12 cellular contexts compared by ENCODE assay signal in genomic region chr1:199081739-199082138, GRCh38.
DNase-seq lines count a peak whose midpoint lies in the region; ATAC-seq, FAIRE-seq and TF ChIP-seq lines count a peak whose summit lies in the region.
"Had no signal": no experiment of that assay in that cellular context is flagged by ENCODE, and none has a peak within 500 bp of the region (broad histone marks: within the 10 kb centered on the region; RNA-seq: fewer than 3 reads in every experiment).

No MANE protein-coding gene starts in this region.

- TF ChIP-seq EP300 in GM12878 (IDR thresholded peaks at IDR 0.05; ENCODE audit: borderline replicate concordance in 1 of 2, control insufficient read depth in 1 of 2, low read depth in 2 of 2, low read length in 2 of 2), result peak; percentile 80 to 95; a peak in 3 of 4 replicates

- POLR2A ChIA-PET in GM12878 (lab: Charles Lee) (interaction anchor here (1.4 to 1.5 kb wide), 2 partner anchors 13 to 146 kb away, joined by 4 read pairs; no protein-coding TSS in a partner anchor), PC-9 (lab: Charles Lee; ENCODE audit: unreplicated experiment) (no interaction called here)

- peak; percentile 19; the same call in 1 of the 2 replicates for TF ChIP-seq RAD21 in GM12878 (IDR thresholded peaks at IDR 0.05; ENCODE audit: insufficient read depth, low read depth, low read length)

- intact Hi-C loops in GM12878 (cut with micrococcal nuclease; ENCODE audit: unreplicated experiment) (loop anchor here (2.0 to 5.0 kb wide), 3 partner anchors 71 to 145 kb away; no protein-coding TSS in a partner anchor), PC-9 (cut with micrococcal nuclease; ENCODE audit: unreplicated experiment) (no loop called here)

- SMC1A ChIA-PET in GM12878 (lab: Charles Lee; ENCODE audit: uncharacterized antibody, unreplicated experiment), result interaction anchor here (0.9 to 8.6 kb wide), 18 partner anchors 8 to 161 kb away, joined by 3 to 120 read pairs (median 6); no protein-coding TSS in a partner anchor

- H3K4me2 ChIP-seq in GM12878 (ENCODE audit: control insufficient read depth, insufficient read depth), result peak overlapping the region; percentile 46; the same call in 1 of the 2 replicates
- H3K4me2 ChIP-seq in PC-9, result no peak overlapping the region

- no peak for TF ChIP-seq POLR2A in GM12878 (IDR thresholded peaks at IDR 0.05; ENCODE audit: low read depth, low read length)

- TF ChIP-seq CTCF in GM12878 (IDR thresholded peaks at IDR 0.05 in 2 of 3, conservative IDR thresholded peaks at IDR 0.05 in 1 of 3; ENCODE audit: control insufficient read depth in 2 of 3, extremely low read depth in 1 of 3, insufficient read depth in 1 of 3, low read depth in 3 of 3, low read length in 3 of 3) (no peak), PC-9 (conservative IDR thresholded peaks at IDR 0.05) (no peak), WERI-Rb-1 (IDR thresholded peaks at IDR 0.05; ENCODE audit: low read depth, low read length) (no peak)

- peak; percentile 71 for ATAC-seq in GM21381 (IDR thresholded peaks at IDR 0.05; ENCODE audit: unreplicated experiment)
- ATAC-seq in HG03039 (IDR thresholded peaks at IDR 0.05; ENCODE audit: unreplicated experiment), result peak; percentile 89
- peak; percentile 93 for ATAC-seq in GM12878

- no peaks in the 10 kb centered on the region for H3K9me2 ChIP-seq in PC-9 (ENCODE audit: insufficient read depth)

- CTCF ChIA-PET in GM12878 (lab: Yijun Ruan, JAX), result interaction anchor here (0.5 to 2.5 kb wide), 8 partner anchors 11 to 163 kb away, joined by 3 to 13 read pairs (median 4); no protein-coding TSS in a partner anchor
- CTCF ChIA-PET in PC-9 (lab: Charles Lee), result no interaction called here

- no peak overlapping the region for H3K9ac ChIP-seq in GM12878 (ENCODE audit: control insufficient read depth, insufficient read depth, low read length)

- H3K4me1 ChIP-seq in GM12878 (ENCODE audit: control insufficient read depth, insufficient read depth, low read length), result peaks cover 12% of the 10 kb centered on the region; the same call in 1 of the 2 replicates
- no peaks in the 10 kb centered on the region for H3K4me1 ChIP-seq in PC-9 (replicated peaks; ENCODE audit: insufficient read depth)

- in situ Hi-C loops in GM12878 (cut with MboI), result no loop called here

- no peak overlapping the region for H3K4me3 ChIP-seq in GM12878
- H3K4me3 ChIP-seq in PC-9, result no peak overlapping the region
- H3K4me3 ChIP-seq in WERI-Rb-1 (ENCODE audit: low read depth, low read length), result no peak overlapping the region

- DNase-seq in GM18507 (ENCODE audit: extremely low spot score, insufficient read length, low read depth) (no peak), GM12878 (ENCODE audit: low read depth, low spot score) (peak; percentile 78), SIG-M5 treated with dmso at 0.1 percent for 504 hours (lab: John Stamatoyannopoulos, UW; ENCODE audit: unreplicated experiment) (no peak), PC-9 (no peak), WERI-Rb-1 (no peak), NCI-H69 (lab: John Stamatoyannopoulos, UW) (no peak)
- DNase-seq: central memory CD4-positive, alpha-beta T cell; NCI-H2029 had no signal

- H3K9me3 ChIP-seq in GM12878 (replicated peaks; ENCODE audit: control insufficient read depth, insufficient read depth, low read length) (no peaks in the 10 kb centered on the region; the same call in 2 of the 3 replicates), PC-9 (ENCODE audit: insufficient read depth, low read depth) (no peaks in the 10 kb centered on the region), WERI-Rb-1 (ENCODE audit: severe bottlenecking) (no peaks in the 10 kb centered on the region)
- H3K9me3 ChIP-seq: neutrophil had no signal

- RAD21 ChIA-PET in GM12878 (lab: Charles Lee; ENCODE audit: unreplicated experiment), result interaction anchor here (1.0 to 5.4 kb wide), 20 partner anchors 13 to 282 kb away, joined by 3 to 48 read pairs (median 5); no protein-coding TSS in a partner anchor

- H3K27me3 ChIP-seq in GM12878 (replicated peaks in 1 of 2; ENCODE audit: control insufficient read depth in 2 of 2, insufficient read depth in 2 of 2, low read length in 1 of 2) (no peaks in the 10 kb centered on the region), PC-9 (ENCODE audit: insufficient read depth, low read depth) (no peaks in the 10 kb centered on the region), WERI-Rb-1 (ENCODE audit: insufficient read depth, low read depth, severe bottlenecking) (no peaks in the 10 kb centered on the region)
- H3K27me3 ChIP-seq: neutrophil had no signal

- peak overlapping the region; percentile 41; the same call in 1 of the 2 replicates for H2AFZ ChIP-seq in GM12878 (ENCODE audit: control insufficient read depth, low read depth, low read length)
- H2AFZ ChIP-seq in PC-9, result no peak overlapping the region

- H3F3A ChIP-seq in PC-9 (ENCODE audit: insufficient read depth, low read depth), result no peaks in the 10 kb centered on the region

- H4K20me1 ChIP-seq in GM12878 (ENCODE audit: control insufficient read depth, insufficient read depth), result no peaks in the 10 kb centered on the region
- no peaks in the 10 kb centered on the region for H4K20me1 ChIP-seq in PC-9 (ENCODE audit: insufficient read depth)

- FAIRE-seq in GM18507 (lab: Jason Lieb, UNC) (peak; percentile 57), GM12878 (lab: Jason Lieb, UNC) (peak; percentile 44)
- FAIRE-seq: HTR-8/SVneo had no signal

- H3K27ac ChIP-seq in GM12878 (ENCODE audit: control insufficient read depth, insufficient read depth), result peak overlapping the region; percentile 17; the same call in 1 of the 2 replicates
- no peak overlapping the region for H3K27ac ChIP-seq in PC-9
- H3K27ac ChIP-seq in WERI-Rb-1, result no peak overlapping the region
- H3K27ac ChIP-seq: neutrophil had no signal

- H3K79me2 ChIP-seq in GM12878 (ENCODE audit: control insufficient read depth, insufficient read depth, low read length), result no peaks in the 10 kb centered on the region
- no peaks in the 10 kb centered on the region for H3K79me2 ChIP-seq in PC-9 (ENCODE audit: low read depth)

- H3K36me3 ChIP-seq in GM12878 (ENCODE audit: control insufficient read depth in 2 of 2, insufficient read depth in 2 of 2, low read length in 1 of 2) (no peaks in the 10 kb centered on the region), PC-9 (ENCODE audit: low read depth) (no peaks in the 10 kb centered on the region), WERI-Rb-1 (no peaks in the 10 kb centered on the region)
- H3K36me3 ChIP-seq: neutrophil had no signal

- no TSS peak for BruUV-seq in GM12878 (replicated peaks; lab: Mats Ljungman, UMichigan)
- BruUV-seq in PC-9 (replicated peaks; lab: Mats Ljungman, UMichigan), result no TSS peak

TF ChIP-seq in GM12878, 131 proteins besides CTCF, POLR2A, EP300 and RAD21 (continues in another document):
- TF ChIP-seq SMARCA5 (IDR thresholded peaks at IDR 0.05) (0 out of 2 replicates have a peak, but pooled peaks have one; percentile 17), FOXK2 (IDR thresholded peaks at IDR 0.05) (no peak), YY1 (IDR thresholded peaks at IDR 0.05; ENCODE audit: low read depth, low read length) (no peak), CBFB (IDR thresholded peaks at IDR 0.05; ENCODE audit: low read depth) (peak; percentile 85), SMAD1 (IDR thresholded peaks at IDR 0.05; ENCODE audit: low read depth, partially characterized antibody) (no peak), ZBTB40 (IDR thresholded peaks at IDR 0.05; ENCODE audit: borderline replicate concordance) (peak; percentile 38; the same call in 1 of the 2 replicates), SREBF2 (IDR thresholded peaks at IDR 0.05; ENCODE audit: low read length) (no peak), STAT3 (IDR thresholded peaks at IDR 0.05; ENCODE audit: low read depth, low read length) (0 out of 2 replicates have a peak, but pooled peaks have one; percentile 36), NFYA (IDR thresholded peaks at IDR 0.05; ENCODE audit: borderline replicate concordance, low read depth, low read length) (no peak), RAD51 (IDR thresholded peaks at IDR 0.05) (peak; percentile 73), POU2F2 (IDR thresholded peaks at IDR 0.05; ENCODE audit: borderline replicate concordance, low read depth, low read length) (peak; percentile 59; the same call in 1 of the 3 replicates), BHLHE40 (IDR thresholded peaks at IDR 0.05; ENCODE audit: borderline replicate concordance in 1 of 2, low read depth in 2 of 2, low read length in 1 of 2) (peak; percentile 60 to 71; a peak in 2 of 4 replicates)
